In genomic region chr2:98487806-98488189, GRCh38 we compare ENCODE assay signal across 8 cellular contexts. TPM values are rescaled to one million over a fixed set of nuclear protein-coding genes. Genes with fewer than 3 reads are reported as not detected.
DNase-seq lines count a peak whose midpoint lies in the region; ATAC-seq lines count a peak whose summit lies in the region.

No MANE protein-coding gene starts in this region.

- DNase-seq in Caki2 (ENCODE audit: low read depth) (peak; percentile 27), NOMO-1 treated with DMSO at 0.1 percent for 48 hours (lab: John Stamatoyannopoulos, UW; ENCODE audit: unreplicated experiment) (peak; percentile 48), left kidney (ENCODE audit: low read depth, low spot score) (peak; percentile 40), globus pallidus (ENCODE audit: low spot score) (no peak), substantia nigra (lab: John Stamatoyannopoulos, UW) (no peak)

- in situ Hi-C loops in Caki2 (cut with HindIII; ENCODE audit: low pct_unique_long_range_greater_than_20kb, low sequenced_read_pairs) = no loop called here

- no peak overlapping the region for H3K27ac ChIP-seq in substantia nigra (ENCODE audit: low read depth, low read length, poor library complexity, severe bottlenecking)

- peaks cover 5% of the 10 kb centered on the region for H3K36me3 Mint-ChIP-seq in activated naive CD4-positive, alpha-beta T cell treated with anti-CD3 and anti-CD28 coated beads, Interleukin-2, amount 50 U/mL, for 24 hours

- no peaks in the 10 kb centered on the region for H3K27me3 Mint-ChIP-seq in activated naive CD4-positive, alpha-beta T cell treated with anti-CD3 and anti-CD28 coated beads, Interleukin-2, amount 50 U/mL, for 24 hours

- ATAC-seq in GM18870 (IDR thresholded peaks at IDR 0.05; ENCODE audit: unreplicated experiment) = peak; percentile 55
- peak; percentile 45 for ATAC-seq in HG02973 (IDR thresholded peaks at IDR 0.05; ENCODE audit: unreplicated experiment)

- no peaks in the 10 kb centered on the region for H3K9me3 Mint-ChIP-seq in activated naive CD4-positive, alpha-beta T cell treated with anti-CD3 and anti-CD28 coated beads, Interleukin-2, amount 50 U/mL, for 24 hours

- peak overlapping the region; percentile 53 for H3K27ac Mint-ChIP-seq in activated naive CD4-positive, alpha-beta T cell treated with anti-CD3 and anti-CD28 coated beads, Interleukin-2, amount 50 U/mL, for 24 hours

- H3K4me3 Mint-ChIP-seq in activated naive CD4-positive, alpha-beta T cell treated with anti-CD3 and anti-CD28 coated beads, Interleukin-2, amount 50 U/mL, for 24 hours = peak overlapping the region; percentile 24

- peaks cover 93% of the 10 kb centered on the region for H3K4me1 Mint-ChIP-seq in activated naive CD4-positive, alpha-beta T cell treated with anti-CD3 and anti-CD28 coated beads, Interleukin-2, amount 50 U/mL, for 24 hours

RNA-seq across cellular contexts. Expression of gene INPP4A, which starts 43.1 kb away (rescaled TPM):
- total RNA-seq in Caki2 (2014; rRNA removed; shearing (Covaris generic); ENCODE audit: low replicate concordance) = 8.9 and 19.0 TPM in 2 replicates

Comparison
In these comparisons a context has a peak if more than half of its experiments do, and no peak if none do; other contexts are left out.
1. DNase-seq: peak in Caki2 (single experiment), NOMO-1 treated with DMSO at 0.1 percent for 48 hours (single experiment) and left kidney (single experiment); none in globus pallidus (single experiment) and substantia nigra (0 of 49).